1 cellular context compared by ENCODE assay signal in genomic region chr7:40763319-40764287, GRCh38.
TF ChIP-seq lines count a peak whose summit lies in the region.

No MANE protein-coding gene starts in this region.

TF ChIP-seq in GM23338, 12 proteins besides CTCF, POLR2A, EP300 and RAD21 (continued from another document):
- TF ChIP-seq ZNF462 (CRISPR knock-in tag; IDR thresholded peaks at IDR 0.05) = no peak
- TF ChIP-seq ZNF331 (CRISPR knock-in tag; IDR thresholded peaks at IDR 0.05; ENCODE audit: low read depth) = no peak
